1 cellular context compared by ENCODE assay signal in the genomic region with DNA sequence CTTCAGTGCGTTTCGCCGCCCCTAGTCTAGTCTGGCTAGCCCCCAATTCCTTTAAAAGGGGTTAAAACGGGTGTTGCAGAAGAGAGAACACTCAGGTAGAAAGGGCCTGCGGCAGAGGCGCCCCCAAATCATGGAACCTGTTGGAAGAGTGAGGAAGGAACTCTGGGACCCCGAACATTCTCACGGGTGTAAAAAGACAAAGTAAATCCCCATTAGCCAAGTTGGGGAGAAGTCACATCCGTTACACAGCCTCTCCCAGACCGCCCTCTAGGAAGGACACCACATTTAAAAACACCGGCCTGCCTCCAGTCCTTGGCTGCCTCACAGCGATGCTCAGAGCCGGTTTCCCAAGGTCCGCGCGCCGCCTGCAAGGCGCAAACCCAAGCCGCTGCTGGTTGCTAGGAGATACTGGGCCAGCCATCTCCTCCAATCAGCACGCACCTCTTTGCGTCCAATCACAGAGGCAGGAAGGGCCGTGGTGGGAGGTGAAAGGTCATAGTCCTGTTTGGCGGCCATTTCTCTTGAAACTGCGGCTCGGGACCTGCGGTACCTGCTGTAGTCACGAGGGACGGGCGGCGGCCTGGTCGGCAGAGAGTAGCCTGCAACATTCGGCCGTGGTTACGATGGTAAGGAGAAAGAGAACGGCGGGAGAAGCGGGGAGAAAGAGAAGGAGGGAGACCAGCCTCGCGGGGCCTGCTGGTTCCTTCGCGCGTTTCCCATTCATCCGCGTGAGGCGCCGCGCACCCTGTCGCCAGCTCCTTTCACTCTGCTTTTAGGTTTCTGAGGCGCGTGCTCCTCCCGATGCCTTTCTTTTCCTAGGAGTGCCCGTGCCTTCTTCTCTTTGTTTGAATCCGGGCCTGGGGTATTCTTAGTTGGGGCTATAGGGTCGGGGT.
TF ChIP-seq lines count a peak whose summit lies in the region.

A gene (plus strand): TSS at position 502 of the 893 bp plus-strand sequence. CDS start 122 bp downstream, at position 624.

TF ChIP-seq in HepG2, 621 proteins besides CTCF, POLR2A, EP300 and RAD21 (continued from another document and continues in another):
- TF ChIP-seq, protein P1, sequence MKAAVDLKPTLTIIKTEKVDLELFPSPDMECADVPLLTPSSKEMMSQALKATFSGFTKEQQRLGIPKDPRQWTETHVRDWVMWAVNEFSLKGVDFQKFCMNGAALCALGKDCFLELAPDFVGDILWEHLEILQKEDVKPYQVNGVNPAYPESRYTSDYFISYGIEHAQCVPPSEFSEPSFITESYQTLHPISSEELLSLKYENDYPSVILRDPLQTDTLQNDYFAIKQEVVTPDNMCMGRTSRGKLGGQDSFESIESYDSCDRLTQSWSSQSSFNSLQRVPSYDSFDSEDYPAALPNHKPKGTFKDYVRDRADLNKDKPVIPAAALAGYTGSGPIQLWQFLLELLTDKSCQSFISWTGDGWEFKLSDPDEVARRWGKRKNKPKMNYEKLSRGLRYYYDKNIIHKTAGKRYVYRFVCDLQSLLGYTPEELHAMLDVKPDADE (CRISPR knock-in tag; IDR thresholded peaks at IDR 0.05), result no peak
- TF ChIP-seq, protein P2, sequence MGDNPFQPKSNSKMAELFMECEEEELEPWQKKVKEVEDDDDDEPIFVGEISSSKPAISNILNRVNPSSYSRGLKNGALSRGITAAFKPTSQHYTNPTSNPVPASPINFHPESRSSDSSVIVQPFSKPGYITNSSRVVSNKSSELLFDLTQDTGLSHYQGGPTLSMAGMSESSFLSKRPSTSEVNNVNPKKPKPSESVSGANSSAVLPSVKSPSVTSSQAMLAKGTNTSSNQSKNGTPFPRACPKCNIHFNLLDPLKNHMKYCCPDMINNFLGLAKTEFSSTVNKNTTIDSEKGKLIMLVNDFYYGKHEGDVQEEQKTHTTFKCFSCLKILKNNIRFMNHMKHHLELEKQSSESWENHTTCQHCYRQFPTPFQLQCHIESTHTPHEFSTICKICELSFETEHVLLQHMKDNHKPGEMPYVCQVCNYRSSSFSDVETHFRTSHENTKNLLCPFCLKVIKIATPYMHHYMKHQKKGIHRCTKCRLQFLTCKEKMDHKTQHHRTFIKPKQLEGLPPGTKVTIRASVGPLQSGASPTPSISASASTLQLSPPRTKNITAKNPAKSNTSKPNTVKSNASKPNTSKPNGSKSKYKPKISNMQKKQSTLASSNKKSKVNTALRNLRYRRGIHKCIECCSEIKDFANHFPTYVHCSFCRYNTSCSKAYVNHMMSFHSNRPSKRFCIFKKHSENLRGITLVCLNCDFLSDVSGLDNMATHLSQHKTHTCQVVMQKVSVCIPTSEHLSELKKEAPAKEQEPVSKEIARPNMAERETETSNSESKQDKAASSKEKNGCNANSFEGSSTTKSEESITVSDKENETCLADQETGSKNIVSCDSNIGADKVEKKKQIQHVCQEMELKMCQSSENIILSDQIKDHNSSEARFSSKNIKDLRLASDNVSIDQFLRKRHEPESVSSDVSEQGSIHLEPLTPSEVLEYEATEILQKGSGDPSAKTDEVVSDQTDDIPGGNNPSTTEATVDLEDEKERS (CRISPR knock-in tag; IDR thresholded peaks at IDR 0.05), result peak; percentile 81
- TF ChIP-seq, protein P3, sequence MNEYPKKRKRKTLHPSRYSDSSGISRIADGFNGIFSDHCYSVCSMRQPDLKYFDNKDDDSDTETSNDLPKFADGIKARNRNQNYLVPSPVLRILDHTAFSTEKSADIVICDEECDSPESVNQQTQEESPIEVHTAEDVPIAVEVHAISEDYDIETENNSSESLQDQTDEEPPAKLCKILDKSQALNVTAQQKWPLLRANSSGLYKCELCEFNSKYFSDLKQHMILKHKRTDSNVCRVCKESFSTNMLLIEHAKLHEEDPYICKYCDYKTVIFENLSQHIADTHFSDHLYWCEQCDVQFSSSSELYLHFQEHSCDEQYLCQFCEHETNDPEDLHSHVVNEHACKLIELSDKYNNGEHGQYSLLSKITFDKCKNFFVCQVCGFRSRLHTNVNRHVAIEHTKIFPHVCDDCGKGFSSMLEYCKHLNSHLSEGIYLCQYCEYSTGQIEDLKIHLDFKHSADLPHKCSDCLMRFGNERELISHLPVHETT (CRISPR knock-in tag; conservative IDR thresholded peaks at IDR 0.05), result 0 out of 2 replicates have a peak, but pooled peaks have one; percentile 30
- TF ChIP-seq ZNF879 (CRISPR knock-in tag; IDR thresholded peaks at IDR 0.05), result no peak
- no peak; the same call in none of the 2 replicates for TF ChIP-seq STAG1 (CRISPR knock-in tag; IDR thresholded peaks at IDR 0.05)
- no peak for TF ChIP-seq MBD4 (IDR thresholded peaks at IDR 0.05; ENCODE audit: borderline replicate concordance, low read length)
- no peak for TF ChIP-seq POLR2AphosphoS2 (IDR thresholded peaks at IDR 0.05; ENCODE audit: low read depth, low read length)
- TF ChIP-seq ZNF670 (CRISPR knock-in tag; IDR thresholded peaks at IDR 0.05; ENCODE audit: borderline replicate concordance), result no peak
- TF ChIP-seq TCF7 (IDR thresholded peaks at IDR 0.05; ENCODE audit: low read depth), result no peak
- TF ChIP-seq RAD51 (IDR thresholded peaks at IDR 0.05; ENCODE audit: borderline replicate concordance), result no peak
- no peak for TF ChIP-seq ZNF446 (CRISPR knock-in tag; IDR thresholded peaks at IDR 0.05)
- TF ChIP-seq TOPORS (CRISPR knock-in tag; IDR thresholded peaks at IDR 0.05), result no peak
- TF ChIP-seq SNAI1 (CRISPR knock-in tag; IDR thresholded peaks at IDR 0.05; ENCODE audit: borderline replicate concordance), result 0 out of 2 replicates have a peak, but pooled peaks have one; percentile 56
- TF ChIP-seq MYC (CRISPR knock-in tag; IDR thresholded peaks at IDR 0.05; ENCODE audit: borderline replicate concordance), result peak; percentile 96
- no peak for TF ChIP-seq SIX1 (CRISPR knock-in tag; IDR thresholded peaks at IDR 0.05; ENCODE audit: borderline replicate concordance)
- TF ChIP-seq NONO (IDR thresholded peaks at IDR 0.05), result no peak
- peak; percentile 76; the same call in 1 of the 2 replicates for TF ChIP-seq NONO (CRISPR knock-in tag; conservative IDR thresholded peaks at IDR 0.05)
- no peak for TF ChIP-seq ZNF235 (CRISPR knock-in tag; IDR thresholded peaks at IDR 0.05; ENCODE audit: borderline replicate concordance)
- TF ChIP-seq PITX1 (CRISPR knock-in tag; IDR thresholded peaks at IDR 0.05), result 0 out of 2 replicates have a peak, but pooled peaks have one; percentile 51
- TF ChIP-seq ZNF12 (CRISPR knock-in tag; IDR thresholded peaks at IDR 0.05), result 0 out of 2 replicates have a peak, but pooled peaks have one; percentile 20
- no peak for TF ChIP-seq U2AF1 (optimal IDR thresholded peaks at IDR 0.05; ENCODE audit: low read depth, low read length)
- no peak for TF ChIP-seq LCORL (IDR thresholded peaks at IDR 0.05)
- TF ChIP-seq LCORL (CRISPR knock-in tag; IDR thresholded peaks at IDR 0.05), result peak; percentile 58
- TF ChIP-seq, protein P4, sequence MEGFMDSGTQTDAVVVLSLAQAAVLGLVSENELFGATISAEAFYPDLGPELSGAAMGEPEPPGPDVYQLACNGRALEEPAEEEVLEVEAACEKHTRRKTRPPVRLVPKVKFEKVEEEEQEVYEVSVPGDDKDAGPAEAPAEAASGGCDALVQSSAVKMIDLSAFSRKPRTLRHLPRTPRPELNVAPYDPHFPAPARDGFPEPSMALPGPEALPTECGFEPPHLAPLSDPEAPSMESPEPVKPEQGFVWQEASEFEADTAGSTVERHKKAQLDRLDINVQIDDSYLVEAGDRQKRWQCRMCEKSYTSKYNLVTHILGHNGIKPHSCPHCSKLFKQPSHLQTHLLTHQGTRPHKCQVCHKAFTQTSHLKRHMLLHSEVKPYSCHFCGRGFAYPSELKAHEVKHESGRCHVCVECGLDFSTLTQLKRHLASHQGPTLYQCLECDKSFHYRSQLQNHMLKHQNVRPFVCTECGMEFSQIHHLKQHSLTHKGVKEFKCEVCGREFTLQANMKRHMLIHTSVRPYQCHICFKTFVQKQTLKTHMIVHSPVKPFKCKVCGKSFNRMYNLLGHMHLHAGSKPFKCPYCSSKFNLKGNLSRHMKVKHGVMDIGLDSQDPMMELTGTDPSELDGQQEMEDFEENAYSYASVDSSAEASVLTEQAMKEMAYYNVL (CRISPR knock-in tag; IDR thresholded peaks at IDR 0.05; ENCODE audit: borderline replicate concordance), result 0 out of 2 replicates have a peak, but pooled peaks have one; percentile 16
- TF ChIP-seq ZNF766 (CRISPR knock-in tag; IDR thresholded peaks at IDR 0.05; ENCODE audit: borderline replicate concordance), result peak; percentile 61; the same call in 1 of the 2 replicates
- peak; percentile 71 for TF ChIP-seq RXRA (CRISPR knock-in tag; IDR thresholded peaks at IDR 0.05)
- no peak for TF ChIP-seq RFXANK (CRISPR knock-in tag; IDR thresholded peaks at IDR 0.05)
- TF ChIP-seq, protein P5, sequence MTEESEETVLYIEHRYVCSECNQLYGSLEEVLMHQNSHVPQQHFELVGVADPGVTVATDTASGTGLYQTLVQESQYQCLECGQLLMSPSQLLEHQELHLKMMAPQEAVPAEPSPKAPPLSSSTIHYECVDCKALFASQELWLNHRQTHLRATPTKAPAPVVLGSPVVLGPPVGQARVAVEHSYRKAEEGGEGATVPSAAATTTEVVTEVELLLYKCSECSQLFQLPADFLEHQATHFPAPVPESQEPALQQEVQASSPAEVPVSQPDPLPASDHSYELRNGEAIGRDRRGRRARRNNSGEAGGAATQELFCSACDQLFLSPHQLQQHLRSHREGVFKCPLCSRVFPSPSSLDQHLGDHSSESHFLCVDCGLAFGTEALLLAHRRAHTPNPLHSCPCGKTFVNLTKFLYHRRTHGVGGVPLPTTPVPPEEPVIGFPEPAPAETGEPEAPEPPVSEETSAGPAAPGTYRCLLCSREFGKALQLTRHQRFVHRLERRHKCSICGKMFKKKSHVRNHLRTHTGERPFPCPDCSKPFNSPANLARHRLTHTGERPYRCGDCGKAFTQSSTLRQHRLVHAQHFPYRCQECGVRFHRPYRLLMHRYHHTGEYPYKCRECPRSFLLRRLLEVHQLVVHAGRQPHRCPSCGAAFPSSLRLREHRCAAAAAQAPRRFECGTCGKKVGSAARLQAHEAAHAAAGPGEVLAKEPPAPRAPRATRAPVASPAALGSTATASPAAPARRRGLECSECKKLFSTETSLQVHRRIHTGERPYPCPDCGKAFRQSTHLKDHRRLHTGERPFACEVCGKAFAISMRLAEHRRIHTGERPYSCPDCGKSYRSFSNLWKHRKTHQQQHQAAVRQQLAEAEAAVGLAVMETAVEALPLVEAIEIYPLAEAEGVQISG (CRISPR knock-in tag; IDR thresholded peaks at IDR 0.05), result peak; percentile 86
- peak; percentile 75; the same call in 1 of the 2 replicates for TF ChIP-seq TAF1 (CRISPR knock-in tag; IDR thresholded peaks at IDR 0.05)
- TF ChIP-seq, protein P6, sequence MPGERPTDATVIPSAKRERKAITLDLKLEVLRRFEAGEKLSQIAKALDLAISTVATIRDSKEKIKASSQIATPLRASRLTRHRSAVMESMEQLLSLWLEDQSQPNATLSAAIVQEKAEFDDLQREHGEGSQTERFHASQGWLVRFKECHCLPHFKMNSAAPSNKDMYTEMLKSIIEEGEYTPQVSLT (CRISPR knock-in tag; IDR thresholded peaks at IDR 0.05; ENCODE audit: borderline replicate concordance, low read depth), result no peak
- peak; percentile 89; the same call in 1 of the 2 replicates for TF ChIP-seq ZNF350 (CRISPR knock-in tag; IDR thresholded peaks at IDR 0.05; ENCODE audit: borderline replicate concordance, low read depth)
- peak; percentile 65; the same call in 1 of the 2 replicates for TF ChIP-seq ZNF430 (CRISPR knock-in tag; IDR thresholded peaks at IDR 0.05)
- TF ChIP-seq ZNF124 (CRISPR knock-in tag; IDR thresholded peaks at IDR 0.05), result peak; percentile 84; the same call in 1 of the 2 replicates
- TF ChIP-seq GABPA (IDR thresholded peaks at IDR 0.05; ENCODE audit: low read depth, low read length), result no peak
- TF ChIP-seq GABPA (CRISPR knock-in tag; IDR thresholded peaks at IDR 0.05; ENCODE audit: low read depth), result peak; percentile 45
- TF ChIP-seq KDM3A (CRISPR knock-in tag; IDR thresholded peaks at IDR 0.05; ENCODE audit: low read depth), result peak; percentile 64; the same call in 1 of the 2 replicates
- TF ChIP-seq EEA1 (CRISPR knock-in tag; IDR thresholded peaks at IDR 0.05; ENCODE audit: borderline replicate concordance), result no peak; the same call in 1 of the 2 replicates
- TF ChIP-seq, protein P7, sequence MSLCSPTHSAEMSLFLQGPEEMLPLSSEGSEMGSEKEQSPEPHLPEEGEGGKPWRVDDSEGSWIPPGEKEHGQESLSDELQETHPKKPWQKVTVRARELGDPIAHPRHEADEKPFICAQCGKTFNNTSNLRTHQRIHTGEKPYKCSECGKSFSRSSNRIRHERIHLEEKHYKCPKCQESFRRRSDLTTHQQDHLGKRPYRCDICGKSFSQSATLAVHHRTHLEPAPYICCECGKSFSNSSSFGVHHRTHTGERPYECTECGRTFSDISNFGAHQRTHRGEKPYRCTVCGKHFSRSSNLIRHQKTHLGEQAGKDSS (CRISPR knock-in tag; IDR thresholded peaks at IDR 0.05; ENCODE audit: borderline replicate concordance, low read depth), result no peak; the same call in 1 of the 2 replicates
- 0 out of 2 replicates have a peak, but pooled peaks have one; percentile 69 for TF ChIP-seq IRX3 (CRISPR knock-in tag; IDR thresholded peaks at IDR 0.05; ENCODE audit: borderline replicate concordance, low read depth)
- TF ChIP-seq SMARCE1 (IDR thresholded peaks at IDR 0.05; ENCODE audit: borderline replicate concordance), result no peak
- TF ChIP-seq HOXA9 (CRISPR knock-in tag; IDR thresholded peaks at IDR 0.05; ENCODE audit: borderline replicate concordance), result no peak
- TF ChIP-seq ZSCAN9 (CRISPR knock-in tag; IDR thresholded peaks at IDR 0.05; ENCODE audit: borderline replicate concordance), result no peak; the same call in 1 of the 2 replicates
- TF ChIP-seq, protein P8, sequence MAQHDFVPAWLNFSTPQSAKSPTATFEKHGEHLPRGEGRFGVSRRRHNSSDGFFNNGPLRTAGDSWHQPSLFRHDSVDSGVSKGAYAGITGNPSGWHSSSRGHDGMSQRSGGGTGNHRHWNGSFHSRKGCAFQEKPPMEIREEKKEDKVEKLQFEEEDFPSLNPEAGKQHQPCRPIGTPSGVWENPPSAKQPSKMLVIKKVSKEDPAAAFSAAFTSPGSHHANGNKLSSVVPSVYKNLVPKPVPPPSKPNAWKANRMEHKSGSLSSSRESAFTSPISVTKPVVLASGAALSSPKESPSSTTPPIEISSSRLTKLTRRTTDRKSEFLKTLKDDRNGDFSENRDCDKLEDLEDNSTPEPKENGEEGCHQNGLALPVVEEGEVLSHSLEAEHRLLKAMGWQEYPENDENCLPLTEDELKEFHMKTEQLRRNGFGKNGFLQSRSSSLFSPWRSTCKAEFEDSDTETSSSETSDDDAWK (CRISPR knock-in tag; IDR thresholded peaks at IDR 0.05), result no peak
- TF ChIP-seq AGO2 (optimal IDR thresholded peaks at IDR 0.05; ENCODE audit: low read depth, low read length), result no peak
- peak; percentile 72 for TF ChIP-seq IKZF4 (CRISPR knock-in tag; IDR thresholded peaks at IDR 0.05; ENCODE audit: borderline replicate concordance, low read depth, not compliant biosample characterization)
- TF ChIP-seq NFE2 (CRISPR knock-in tag; IDR thresholded peaks at IDR 0.05), result no peak
- no peak for TF ChIP-seq NFE2L2 (IDR thresholded peaks at IDR 0.05; ENCODE audit: low read length)
- TF ChIP-seq, protein P9, sequence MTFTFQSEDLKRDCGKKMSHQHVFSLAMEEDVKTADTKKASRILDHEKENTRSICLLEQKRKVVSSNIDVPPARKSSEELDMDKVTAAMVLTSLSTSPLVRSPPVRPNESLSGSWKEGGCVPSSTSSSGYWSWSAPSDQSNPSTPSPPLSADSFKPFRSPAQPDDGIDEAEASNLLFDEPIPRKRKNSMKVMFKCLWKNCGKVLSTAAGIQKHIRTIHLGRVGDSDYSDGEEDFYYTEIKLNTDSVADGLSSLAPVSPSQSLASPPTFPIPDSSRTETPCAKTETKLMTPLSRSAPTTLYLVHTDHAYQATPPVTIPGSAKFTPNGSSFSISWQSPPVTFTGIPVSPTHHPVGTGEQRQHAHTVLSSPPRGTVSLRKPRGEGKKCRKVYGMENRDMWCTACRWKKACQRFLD (CRISPR knock-in tag; IDR thresholded peaks at IDR 0.05; ENCODE audit: borderline replicate concordance), result peak; percentile 91; the same call in 1 of the 2 replicates
- no peak for TF ChIP-seq SATB2 (CRISPR knock-in tag; IDR thresholded peaks at IDR 0.05)
- no peak for TF ChIP-seq SETDB1 (CRISPR knock-in tag; IDR thresholded peaks at IDR 0.05; ENCODE audit: borderline replicate concordance)
